17 cellular contexts compared by ENCODE assay signal in genomic region chr5:84228266-84228665, GRCh38.
"Had no signal": no experiment of that assay in that cellular context is flagged by ENCODE, and none has a peak within 500 bp of the region (broad histone marks: within the 10 kb centered on the region; RNA-seq: fewer than 3 reads in every experiment).

No MANE protein-coding gene starts in this region.

- H3K36me3 ChIP-seq: gastroesophageal sphincter, neutrophil, stomach, thoracic aorta had no signal

- H3K27ac ChIP-seq: coronary artery, gastroesophageal sphincter, neutrophil, skin epidermis, stomach, thoracic aorta, WERI-Rb-1 had no signal

- H3K9me3 ChIP-seq: gastroesophageal sphincter, neutrophil, stomach, thoracic aorta had no signal

- H3K27me3 ChIP-seq: gastroesophageal sphincter, neutrophil, stomach had no signal

- DNase-seq: activated CD4-positive, alpha-beta T cell treated with anti-CD3 and anti-CD28 coated beads for 4 hours; activated CD8-positive, alpha-beta memory T cell treated with anti-CD3 and anti-CD28 coated beads, Interleukin-2, amount 50 U/mL, for 4 hours; activated CD8-positive, alpha-beta T cell treated with anti-CD3 and anti-CD28 coated beads for 36 hours; activated naive CD4-positive, alpha-beta T cell; effector CD4-positive, alpha-beta T cell; kidney; naive thymus-derived CD8-positive, alpha-beta T cell; retina; stimulated activated CD4-positive, alpha-beta T cell treated with anti-CD3 and anti-CD28 coated beads, Interleukin-4, amount 100 ng/mL, for 4 hours; stomach; WERI-Rb-1 had no signal

- ATAC-seq: activated CD8-positive, alpha-beta T cell treated with anti-CD3 and anti-CD28 coated beads for 36 hours; gastroesophageal sphincter; naive thymus-derived CD8-positive, alpha-beta T cell had no signal

- H3K4me3 ChIP-seq: coronary artery, gastroesophageal sphincter, skin epidermis, stomach, thoracic aorta had no signal

- FAIRE-seq: endothelial cell of umbilical vein, kidney had no signal
